14 cellular contexts compared by ENCODE assay signal in genomic region chr13:102333320-102334181, GRCh38.
DNase-seq lines count a peak whose midpoint lies in the region; ATAC-seq and TF ChIP-seq lines count a peak whose summit lies in the region.
"Had no signal": no experiment of that assay in that cellular context is flagged by ENCODE, and none has a peak within 500 bp of the region (broad histone marks: within the 10 kb centered on the region; RNA-seq: fewer than 3 reads in every experiment).

No MANE protein-coding gene starts in this region.

- intact Hi-C loops in heart right ventricle (cut with DNase I) = no loop called here
- intact Hi-C loops in lower leg skin (cut with DNase I; ENCODE audit: low total_unique reads) = no loop called here

- no peaks in the 10 kb centered on the region for H3K27me3 ChIP-seq in heart right ventricle
- H3K27me3 ChIP-seq in WERI-Rb-1 (ENCODE audit: insufficient read depth, low read depth, severe bottlenecking) = no peaks in the 10 kb centered on the region

- H3K36me3 ChIP-seq in heart right ventricle (no peaks in the 10 kb centered on the region), WERI-Rb-1 (no peaks in the 10 kb centered on the region)
- H3K36me3 ChIP-seq: left ventricle myocardium inferior had no signal

- H3K4me3 ChIP-seq in NB4 (ENCODE audit: low read depth, low read length) (no peak overlapping the region), fibroblast of mammary gland (ENCODE audit: control insufficient read depth, low read depth, low read length) (no peak overlapping the region), heart right ventricle (no peak overlapping the region), lower leg skin (ENCODE audit: low read depth, poor library complexity, severe bottlenecking) (no peak overlapping the region), WERI-Rb-1 (ENCODE audit: low read depth, low read length) (no peak overlapping the region)
- H3K4me3 ChIP-seq: left ventricle myocardium inferior had no signal

- DNase-seq in COR-L47 (lab: John Stamatoyannopoulos, UW) = peak; percentile 7
- peak; percentile 17 for DNase-seq in NB4 (ENCODE audit: low read depth)
- DNase-seq in NCI-H345 treated with DMSO at 0.1 percent for 48 hours (lab: John Stamatoyannopoulos, UW; ENCODE audit: unreplicated experiment) = peak; percentile 97
- peak; percentile 7 for DNase-seq in fibroblast of mammary gland (ENCODE audit: low read depth)
- DNase-seq in heart right ventricle = no peak
- DNase-seq in lower leg skin (ENCODE audit: low spot score in 2 of 2) = no peak
- DNase-seq in activated T-cell treated with anti-CD3 and anti-CD28 coated beads for 4 hours = no peak
- no peak for DNase-seq in WERI-Rb-1
- DNase-seq: activated effector memory CD4-positive, alpha-beta T cell treated with anti-CD3 and anti-CD28 coated beads, Interleukin-2, amount 50 U/mL, for 16 hours; H7; left ventricle myocardium inferior; right cardiac atrium; stimulated activated CD4-positive, alpha-beta T cell treated with anti-CD3 and anti-CD28 coated beads, Interleukin-2, amount 100 ng/mL, for 24 hours had no signal

- H3K27ac ChIP-seq in heart right ventricle = no peak overlapping the region
- H3K27ac ChIP-seq in WERI-Rb-1 = no peak overlapping the region
- H3K27ac ChIP-seq: left ventricle myocardium inferior, VCaP had no signal

- WGBS in heart right ventricle, 2 donors = 75 to 79% methylated on average over 8 of the region's 8 CpGs
- 66 to 69% methylated on average over 8 of the region's 8 CpGs for WGBS in lower leg skin, 2 donors

- no peak for ATAC-seq in heart right ventricle
- ATAC-seq: right cardiac atrium had no signal

- H3K9me3 ChIP-seq in heart right ventricle (no peaks in the 10 kb centered on the region), WERI-Rb-1 (ENCODE audit: severe bottlenecking) (no peaks in the 10 kb centered on the region)
- H3K9me3 ChIP-seq: left ventricle myocardium inferior had no signal

- TF ChIP-seq POLR2A in NB4 (IDR thresholded peaks at IDR 0.05; ENCODE audit: extremely low read depth, insufficient read length) = no peak
- no peak for TF ChIP-seq POLR2A in lower leg skin (IDR thresholded peaks at IDR 0.05)

- TF ChIP-seq CTCF in NB4 (IDR thresholded peaks at IDR 0.05; ENCODE audit: low read depth, low read length) (no peak), fibroblast of mammary gland (conservative IDR thresholded peaks at IDR 0.05; ENCODE audit: control insufficient read depth, insufficient read depth, low read depth, low read length) (no peak), heart right ventricle (IDR thresholded peaks at IDR 0.05) (no peak), lower leg skin (IDR thresholded peaks at IDR 0.05) (no peak), WERI-Rb-1 (IDR thresholded peaks at IDR 0.05; ENCODE audit: low read depth, low read length) (no peak)

- no peaks in the 10 kb centered on the region for H3K4me1 ChIP-seq in heart right ventricle
- H3K4me1 ChIP-seq: left ventricle myocardium inferior had no signal

Comparison
In these comparisons a context has a peak if more than half of its experiments do, and no peak if none do; other contexts are left out.
1. DNase-seq: peak in COR-L47 (single experiment), NB4 (single experiment), NCI-H345 treated with DMSO at 0.1 percent for 48 hours (single experiment) and fibroblast of mammary gland (single experiment); none in heart right ventricle (0 of 2), lower leg skin (0 of 2), activated T-cell treated with anti-CD3 and anti-CD28 coated beads for 4 hours (single experiment) and WERI-Rb-1 (single experiment).